1 cellular context compared by ENCODE assay signal in genomic region chr15:67865331-67865730, GRCh38.
TF ChIP-seq lines count a peak whose summit lies in the region.

No MANE protein-coding gene starts in this region.

TF ChIP-seq in SK-N-SH treated with all-trans-retinoic acid at 6 μM for 48 hours, 23 proteins besides CTCF, POLR2A, EP300 and RAD21 (continued from another document):
- TF ChIP-seq, protein P1, sequence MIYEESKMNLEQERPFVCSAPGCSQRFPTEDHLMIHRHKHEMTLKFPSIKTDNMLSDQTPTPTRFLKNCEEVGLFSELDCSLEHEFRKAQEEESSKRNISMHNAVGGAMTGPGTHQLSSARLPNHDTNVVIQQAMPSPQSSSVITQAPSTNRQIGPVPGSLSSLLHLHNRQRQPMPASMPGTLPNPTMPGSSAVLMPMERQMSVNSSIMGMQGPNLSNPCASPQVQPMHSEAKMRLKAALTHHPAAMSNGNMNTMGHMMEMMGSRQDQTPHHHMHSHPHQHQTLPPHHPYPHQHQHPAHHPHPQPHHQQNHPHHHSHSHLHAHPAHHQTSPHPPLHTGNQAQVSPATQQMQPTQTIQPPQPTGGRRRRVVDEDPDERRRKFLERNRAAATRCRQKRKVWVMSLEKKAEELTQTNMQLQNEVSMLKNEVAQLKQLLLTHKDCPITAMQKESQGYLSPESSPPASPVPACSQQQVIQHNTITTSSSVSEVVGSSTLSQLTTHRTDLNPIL (CRISPR knock-in tag; IDR thresholded peaks at IDR 0.05; ENCODE audit: low read depth), result no peak
- no peak for TF ChIP-seq TOX (CRISPR knock-in tag; IDR thresholded peaks at IDR 0.05; ENCODE audit: borderline replicate concordance)
- no peak for TF ChIP-seq ZFP3 (CRISPR knock-in tag; IDR thresholded peaks at IDR 0.05)
- TF ChIP-seq ZFP30 (CRISPR knock-in tag; IDR thresholded peaks at IDR 0.05), result no peak
- no peak for TF ChIP-seq RARB (CRISPR knock-in tag; IDR thresholded peaks at IDR 0.05)
